37 cellular contexts compared by ENCODE assay signal in genomic region chr6:149302723-149303122, GRCh38. TPM values are rescaled to one million over a fixed set of nuclear protein-coding genes. Genes with fewer than 3 reads are reported as not detected.
DNase-seq lines count a peak whose midpoint lies in the region; ATAC-seq, FAIRE-seq and TF ChIP-seq lines count a peak whose summit lies in the region.
"Had no signal": no experiment of that assay in that cellular context is flagged by ENCODE, and none has a peak within 500 bp of the region (broad histone marks: within the 10 kb centered on the region; RNA-seq: fewer than 3 reads in every experiment).

No MANE protein-coding gene starts in this region.

- ATAC-seq in Right ventricle myocardium inferior (no peak), right cardiac atrium (no peak), HG02610 (IDR thresholded peaks at IDR 0.05; ENCODE audit: unreplicated experiment) (no peak), natural killer cell (no peak)
- ATAC-seq: A549; CD8-positive, alpha-beta T cell had no signal

- H3K4me3 ChIP-seq in right cardiac atrium (ENCODE audit: low read length), result no peak overlapping the region
- H3K4me3 ChIP-seq in HEK293 (ENCODE audit: low read depth, low read length), result no peak overlapping the region
- H3K4me3 ChIP-seq in SU-DHL-6 (ENCODE audit: insufficient read depth, low read length, poor library complexity, severe bottlenecking), result no peak overlapping the region
- H3K4me3 ChIP-seq: A549; BLaER1; BLaER1 treated with 17β-estradiol and CSF1 and Interleukin-3, amounts not matched to agents 10 nM and 100 nM had no signal

- intact Hi-C loops in Right ventricle myocardium inferior (cut with DNase I), result no loop called here
- intact Hi-C loops in right cardiac atrium (cut with DNase I), result no loop called here
- intact Hi-C loops in natural killer cell (cut with micrococcal nuclease), result no loop called here

- no peaks in the 10 kb centered on the region for H3K4me1 Mint-ChIP-seq in natural killer cell
- H3K4me1 Mint-ChIP-seq: B cell; CD8-positive, alpha-beta memory T cell had no signal

- H3K4me3 Mint-ChIP-seq in natural killer cell, result no peak overlapping the region
- H3K4me3 Mint-ChIP-seq: B cell; CD14-positive monocyte; CD4-positive, alpha-beta memory T cell; CD4-positive, alpha-beta T cell; CD4-positive, CD25-positive, alpha-beta regulatory T cell; CD8-positive, alpha-beta memory T cell; CD8-positive, alpha-beta T cell had no signal

- H3F3A ChIP-seq in SU-DHL-6 (ENCODE audit: insufficient read depth), result no peaks in the 10 kb centered on the region

- no peaks in the 10 kb centered on the region for H4K20me1 ChIP-seq in SU-DHL-6 (ENCODE audit: low read depth, low read length)
- H4K20me1 ChIP-seq: BLaER1; BLaER1 treated with 17β-estradiol and CSF1 and Interleukin-3, amounts not matched to agents 10 nM and 100 nM had no signal

- DNase-seq in Right ventricle myocardium inferior (ENCODE audit: missing footprints) (peak; percentile 45), right cardiac atrium (no peak), GM12891 (ENCODE audit: insufficient read length, low spot score) (no peak), natural killer cell (no peak), AG08396 (ENCODE audit: low spot score) (no peak)
- DNase-seq: 8988T; ACHN; AML-193; BE2C; C1 segment of cervical spinal cord; Caco-2; Calu3; CD4-positive, alpha-beta memory T cell; CD4-positive, alpha-beta T cell; CD4-positive, CD25-positive, alpha-beta regulatory T cell; CD8-positive, alpha-beta memory T cell; CD8-positive, alpha-beta T cell; COR-L47; DMS 273 treated with DMSO at 0.1 percent for 48 hours; DMS153; DMS53; DMS79; DMS79 treated with DMSO at 0.1 percent for 48 hours; DND-41; EL had no signal

- H3K79me2 ChIP-seq in SU-DHL-6 (ENCODE audit: insufficient read depth, low read length), result no peaks in the 10 kb centered on the region

- TF ChIP-seq CTCF in HEK293 (tag by site-specific recombination; IDR thresholded peaks at IDR 0.05) (no peak), SU-DHL-6 (IDR thresholded peaks at IDR 0.05; ENCODE audit: insufficient read depth, low read length, poor library complexity, severe bottlenecking) (no peak), natural killer cell (IDR thresholded peaks at IDR 0.05) (no peak)

- H3K9ac ChIP-seq in SU-DHL-6 (ENCODE audit: low read length), result no peak overlapping the region
- H3K9ac ChIP-seq: BLaER1; BLaER1 treated with 17β-estradiol and CSF1 and Interleukin-3, amounts not matched to agents 10 nM and 100 nM had no signal

- FAIRE-seq in GM12891 (lab: Jason Lieb, UNC), result peak; percentile 26
- FAIRE-seq: A204.1, A549, D721Med had no signal

- H3K27me3 ChIP-seq in right cardiac atrium (ENCODE audit: control insufficient read depth, insufficient read depth) (no peaks in the 10 kb centered on the region), SU-DHL-6 (ENCODE audit: low read length) (no peaks in the 10 kb centered on the region)
- H3K27me3 ChIP-seq: BE2C; BLaER1; BLaER1 treated with 17β-estradiol and CSF1 and Interleukin-3, amounts not matched to agents 10 nM and 100 nM had no signal

- no peaks in the 10 kb centered on the region for H3K9me3 Mint-ChIP-seq in natural killer cell
- H3K9me3 Mint-ChIP-seq: CD14-positive monocyte; CD4-positive, alpha-beta memory T cell; CD4-positive, alpha-beta T cell; CD4-positive, CD25-positive, alpha-beta regulatory T cell; CD8-positive, alpha-beta memory T cell; CD8-positive, alpha-beta T cell had no signal

- H2AFZ ChIP-seq in SU-DHL-6 (ENCODE audit: low read depth, low read length, severe bottlenecking), result peak overlapping the region; percentile 56

- no peaks in the 10 kb centered on the region for H3K9me2 ChIP-seq in SU-DHL-6 (replicated peaks; ENCODE audit: insufficient read depth, low read length)

- CTCF ChIA-PET in HEK293 (lab: Yijun Ruan, JAX), result interaction anchor here (0.6 to 1.1 kb wide), 2 partner anchors 129 to 238 kb away, joined by 3 to 5 read pairs; no protein-coding TSS in a partner anchor

- no peaks in the 10 kb centered on the region for H3K36me3 Mint-ChIP-seq in natural killer cell
- H3K36me3 Mint-ChIP-seq: CD14-positive monocyte; CD4-positive, alpha-beta memory T cell; CD4-positive, CD25-positive, alpha-beta regulatory T cell; CD8-positive, alpha-beta memory T cell; CD8-positive, alpha-beta T cell had no signal

- peaks cover 0 to 3% of the 10 kb centered on the region in 2 donors for H3K27me3 Mint-ChIP-seq in natural killer cell (ENCODE audit: low read depth in 2 of 2)
- H3K27me3 Mint-ChIP-seq: B cell; CD4-positive, alpha-beta memory T cell; CD4-positive, alpha-beta T cell; CD4-positive, CD25-positive, alpha-beta regulatory T cell; CD8-positive, alpha-beta memory T cell had no signal

- POLR2A ChIA-PET in HEK293 (lab: Yijun Ruan, JAX), result no interaction called here

- no peaks in the 10 kb centered on the region for H3K4me1 ChIP-seq in right cardiac atrium (ENCODE audit: control insufficient read depth, insufficient read depth, low read length)
- H3K4me1 ChIP-seq in HEK293 (ENCODE audit: control insufficient read depth, insufficient read depth, low read length), result no peaks in the 10 kb centered on the region
- H3K4me1 ChIP-seq: BE2C, Caco-2 had no signal

- no peak for TF ChIP-seq POLR2A in GM12891 (IDR thresholded peaks at IDR 0.05; ENCODE audit: low read depth, low read length)

- H3K27ac Mint-ChIP-seq in natural killer cell, result no peak overlapping the region
- H3K27ac Mint-ChIP-seq: B cell; CD14-positive monocyte; CD4-positive, alpha-beta memory T cell; CD4-positive, alpha-beta T cell; CD4-positive, CD25-positive, alpha-beta regulatory T cell; CD8-positive, alpha-beta memory T cell; CD8-positive, alpha-beta T cell had no signal

- H3K9me3 ChIP-seq in right cardiac atrium (ENCODE audit: control insufficient read depth, low read length), result no peaks in the 10 kb centered on the region
- H3K9me3 ChIP-seq in HEK293 (ENCODE audit: control insufficient read depth, insufficient read depth, low read depth, low read length), result no peaks in the 10 kb centered on the region
- no peaks in the 10 kb centered on the region for H3K9me3 ChIP-seq in SU-DHL-6 (ENCODE audit: insufficient read depth, low read length)
- H3K9me3 ChIP-seq: A549; BE2C; BLaER1; BLaER1 treated with 17β-estradiol and CSF1 and Interleukin-3, amounts not matched to agents 10 nM and 100 nM; Caco-2 had no signal

- WGBS in right cardiac atrium, result 91% methylated on average over 3 of the region's 3 CpGs

- H3K36me3 ChIP-seq in HEK293 (ENCODE audit: control insufficient read depth in 2 of 2, insufficient read depth in 1 of 2, low read length in 2 of 2) (no peaks in the 10 kb centered on the region), SU-DHL-6 (ENCODE audit: low read length) (no peaks in the 10 kb centered on the region)
- H3K36me3 ChIP-seq: BE2C; BLaER1; BLaER1 treated with 17β-estradiol and CSF1 and Interleukin-3, amounts not matched to agents 10 nM and 100 nM had no signal

- H3K27ac ChIP-seq in right cardiac atrium (ENCODE audit: low read length) (no peak overlapping the region), HEK293 (ENCODE audit: extremely low read depth, low read depth, low read length) (no peak overlapping the region), SU-DHL-6 (ENCODE audit: low read depth, low read length) (no peak overlapping the region)
- H3K27ac ChIP-seq: 22Rv1; A549; BLaER1; BLaER1 treated with 17β-estradiol and CSF1 and Interleukin-3, amounts not matched to agents 10 nM and 100 nM; C4-2B had no signal

- H3K4me2 ChIP-seq in SU-DHL-6 (ENCODE audit: low read depth, low read length, poor library complexity, severe bottlenecking), result no peak overlapping the region
- H3K4me2 ChIP-seq: A549; BLaER1; BLaER1 treated with 17β-estradiol and CSF1 and Interleukin-3, amounts not matched to agents 10 nM and 100 nM had no signal

TF ChIP-seq in GM12891, 5 proteins besides CTCF, POLR2A, EP300 and RAD21:
- TF ChIP-seq PAX5 (IDR thresholded peaks at IDR 0.05; ENCODE audit: insufficient read depth, low read length, severe bottlenecking), result no peak
- TF ChIP-seq POU2F2 (IDR thresholded peaks at IDR 0.05; ENCODE audit: low read depth, low read length), result no peak
- no peak for TF ChIP-seq TAF1 (IDR thresholded peaks at IDR 0.05; ENCODE audit: low read depth, low read length)
- TF ChIP-seq SPI1 (IDR thresholded peaks at IDR 0.05; ENCODE audit: low read depth, low read length), result no peak
- TF ChIP-seq POLR2AphosphoS5 (IDR thresholded peaks at IDR 0.05; ENCODE audit: low read depth, low read length), result no peak

TF ChIP-seq in HEK293, 187 proteins besides CTCF, POLR2A, EP300 and RAD21:
- TF ChIP-seq ZNF692 (tag by site-specific recombination; IDR thresholded peaks at IDR 0.05), result no peak
- no peak for TF ChIP-seq ZNF391 (tag by site-specific recombination; IDR thresholded peaks at IDR 0.05; ENCODE audit: borderline replicate concordance, low read depth)
- peak; percentile 97 for TF ChIP-seq ZNF610 (tag by site-specific recombination; IDR thresholded peaks at IDR 0.05; ENCODE audit: borderline replicate concordance)

RNA-seq across cellular contexts. Expression of gene TAB2, which starts 14.8 kb away (rescaled TPM):
- total RNA-seq in Right ventricle myocardium inferior (57.4 TPM), right cardiac atrium (10 to 100 TPM; 62.7 to 73.9 (median 66.5) TPM), natural killer cell (10 to 100 TPM; 65.7 to 74.9 (median 68.9) TPM)
- polyA plus RNA-seq in right cardiac atrium, result 27.8 TPM
- polyA plus RNA-seq in GM12891 (2012; ENCODE audit: low read depth, missing spikeins), result 17.2 TPM
